In the genomic region with DNA sequence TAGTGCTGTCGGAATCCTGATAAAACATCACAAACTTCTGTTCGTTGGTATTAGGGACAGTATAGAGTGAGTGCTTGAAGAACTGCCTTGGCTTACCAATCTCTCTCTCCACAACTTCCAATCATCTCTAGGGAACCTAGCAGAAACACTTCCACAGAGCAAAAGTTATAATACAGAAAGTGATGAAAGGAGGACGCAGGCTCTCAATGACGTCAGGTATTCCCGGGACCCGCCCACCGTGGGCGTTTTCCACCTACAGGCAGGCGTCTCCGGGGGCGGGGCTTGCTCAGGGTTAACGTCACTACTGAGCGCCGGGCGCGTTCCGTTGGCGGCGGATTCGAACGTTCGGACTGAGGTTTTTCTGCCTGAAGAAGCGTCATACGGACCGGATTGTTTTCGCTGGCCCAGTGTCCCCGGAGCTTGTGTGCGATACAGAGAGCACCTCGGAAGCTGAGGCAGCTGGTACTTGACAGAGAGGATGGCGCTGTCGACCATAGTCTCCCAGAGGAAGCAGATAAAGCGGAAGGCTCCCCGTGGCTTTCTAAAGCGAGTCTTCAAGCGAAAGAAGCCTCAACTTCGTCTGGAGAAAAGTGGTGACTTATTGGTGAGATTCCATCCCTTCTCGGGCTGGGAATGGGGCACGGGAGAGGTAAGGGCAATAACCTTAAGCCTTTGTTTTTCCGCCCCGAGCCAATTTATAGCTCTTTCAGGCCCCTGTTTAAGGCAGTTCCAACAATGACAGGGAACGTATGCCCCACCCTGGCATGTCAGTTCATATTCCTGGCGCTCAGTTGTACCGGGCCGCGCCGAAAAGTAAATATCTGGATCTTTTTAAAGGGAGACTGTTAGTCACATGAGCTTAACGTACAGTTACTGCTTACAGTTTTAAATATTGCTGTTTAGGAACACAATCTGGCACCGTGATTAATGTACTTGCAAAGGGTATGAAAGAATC, we compare ENCODE assay signal across 8 cellular contexts. TPM values are rescaled to one million over a fixed set of nuclear protein-coding genes. Genes with fewer than 3 reads are reported as not detected.
DNase-seq lines count a peak whose midpoint lies in the region; TF ChIP-seq lines count a peak whose summit lies in the region.

A gene (plus strand): TSS at position 320 of the 955 bp plus-strand sequence. CDS start 159 bp downstream, at position 479.

- H3K9me3 Mint-ChIP-seq in neural progenitor cell = no peaks in the 10 kb centered on the region

- peaks cover 4% of the 10 kb centered on the region; the same call in 1 of the 2 replicates for H3K27me3 ChIP-seq in HAP-1 (ENCODE audit: low read depth)
- no peaks in the 10 kb centered on the region for H3K27me3 ChIP-seq in neural progenitor cell
- no peaks in the 10 kb centered on the region for H3K27me3 ChIP-seq in stomach smooth muscle (ENCODE audit: control insufficient read depth in 1 of 2, insufficient read depth in 2 of 2, low read length in 2 of 2)

- H3K36me3 Mint-ChIP-seq in neural progenitor cell = no peaks in the 10 kb centered on the region

- DNase-seq in GDM1 (lab: John Stamatoyannopoulos, UW) (peak; percentile 74), HAP-1 (ENCODE audit: low spot score in 2 of 2) (peak; percentile 70 to 97), M059J (ENCODE audit: low read depth) (peak; percentile 77), SHP77 (lab: John Stamatoyannopoulos, UW) (peak; percentile 86 to 91), foreskin fibroblast (peak; percentile 67 to 91), neural progenitor cell (ENCODE audit: low spot score) (peak; percentile 95)
- peak; percentile 84 for DNase-seq in activated T-helper 9 cell treated with anti-CD3 and anti-CD28 coated beads, Interleukin-2, amount 50 U/mL, for 16 hours (ENCODE audit: low read depth)

- H3K27ac Mint-ChIP-seq in neural progenitor cell = no peak within 1 kb of the TSS

- no peaks in the 10 kb centered on the region; the same call in 1 of the 2 replicates for H3K9me3 ChIP-seq in HAP-1
- H3K9me3 ChIP-seq in neural progenitor cell (ENCODE audit: low read depth) = no peaks in the 10 kb centered on the region
- H3K9me3 ChIP-seq in stomach smooth muscle (ENCODE audit: control insufficient read depth in 2 of 2, low read length in 2 of 2) = no peaks in the 10 kb centered on the region

- H2AFZ ChIP-seq in neural progenitor cell (replicated peaks) = peak within 1 kb of the TSS; percentile 100

- H3F3A ChIP-seq in neural progenitor cell (ENCODE audit: low read depth) = peaks cover 9% of the 10 kb centered on the region

- H3K27ac ChIP-seq in neural progenitor cell (peak within 1 kb of the TSS; percentile 85), stomach smooth muscle (ENCODE audit: low read length) (peak within 1 kb of the TSS; percentile 12)

- peaks cover 50% of the 10 kb centered on the region for H3K79me2 ChIP-seq in neural progenitor cell (ENCODE audit: low read depth)

- H3K9ac ChIP-seq in neural progenitor cell = peak within 1 kb of the TSS; percentile 74
- H3K9ac ChIP-seq in stomach smooth muscle (ENCODE audit: low read length in 2 of 2) = peak within 1 kb of the TSS; percentile 67 to 81

- H4K20me1 ChIP-seq in neural progenitor cell (ENCODE audit: low read depth) = peaks cover 7% of the 10 kb centered on the region

- H3K36me3 ChIP-seq in HAP-1 (replicated peaks) (no peaks in the 10 kb centered on the region), neural progenitor cell (no peaks in the 10 kb centered on the region), stomach smooth muscle (ENCODE audit: control insufficient read depth in 2 of 2, insufficient read depth in 2 of 2, low read length in 2 of 2) (no peaks in the 10 kb centered on the region)

- TF ChIP-seq CTCF in foreskin fibroblast (IDR thresholded peaks at IDR 0.05; ENCODE audit: low read depth, low read length) (no peak), neural progenitor cell (IDR thresholded peaks at IDR 0.05) (no peak)

- H3K4me1 ChIP-seq in HAP-1 (peaks cover 42% of the 10 kb centered on the region), neural progenitor cell (peaks cover 24% of the 10 kb centered on the region), stomach smooth muscle (ENCODE audit: control insufficient read depth, insufficient read depth, low read length) (peaks cover 14% of the 10 kb centered on the region)

- H3K27me3 Mint-ChIP-seq in neural progenitor cell (ENCODE audit: insufficient read depth, low read depth) = no peaks in the 10 kb centered on the region

- H3K4me3 ChIP-seq in HAP-1 (peak within 1 kb of the TSS; percentile 74), foreskin fibroblast (ENCODE audit: low read depth in 1 of 2, low read length in 2 of 2) (peak within 1 kb of the TSS; percentile 85 to 88), neural progenitor cell (peak within 1 kb of the TSS; percentile 98), stomach smooth muscle (ENCODE audit: low read length in 2 of 2) (peak within 1 kb of the TSS; percentile 87 to 96)

- H3K4me1 Mint-ChIP-seq in neural progenitor cell = peaks cover 30% of the 10 kb centered on the region

- no peak within 1 kb of the TSS for H3K4me3 Mint-ChIP-seq in neural progenitor cell

- in situ Hi-C loops in HAP-1 (cut with MboI; ENCODE audit: low sequenced_read_pairs) = loop anchor here (25.0 kb wide), 1 partner anchor 353 kb away; a partner anchor contains a TSS

- peak within 1 kb of the TSS; percentile 100 for H3K4me2 ChIP-seq in neural progenitor cell

RNA-seq across cellular contexts. Expression of the gene that starts here (rescaled TPM):
- 32.1 and 43.3 TPM in 2 replicates for total RNA-seq in M059J (2014; rRNA removed; shearing (Covaris generic))
- total RNA-seq in neural progenitor cell (ENCODE audit: low replicate concordance) = 23.7 and 47.5 TPM in 2 replicates

Comparison
In these comparisons a context has a peak if more than half of its experiments do, and no peak if none do; other contexts are left out.
1. Peak in every context shown above with its lines: DNase-seq, H3K4me3 ChIP-seq and H3K27ac ChIP-seq.